In genomic region chr15:97061392-97061791, GRCh38 we compare ENCODE assay signal across 19 cellular contexts.
"Had no signal": no experiment of that assay in that cellular context is flagged by ENCODE, and none has a peak within 500 bp of the region (broad histone marks: within the 10 kb centered on the region; RNA-seq: fewer than 3 reads in every experiment).

No MANE protein-coding gene starts in this region.

- DNase-seq: KBM-7, NCI-H1092, NCI-H1105 treated with DMSO at 0.1 percent for 48 hours, NCI-H1417 treated with DMSO at 0.1 percent for 48 hours, NCI-H146, NCI-H1694 treated with DMSO at 0.1 percent for 48 hours, NCI-H1930, NCI-H2081, NCI-H2107, NCI-H2227 treated with DMSO at 0.1 percent for 48 hours, NCI-H524, NCI-H526 treated with DMSO at 0.1 percent for 48 hours, NCI-H774, Right ventricle myocardium superior, RPMI8226, SIG-M5 had no signal

- H3K27me3 ChIP-seq: SJSA1 had no signal

- H3K27ac ChIP-seq: SJSA1, SK-N-MC had no signal

- FAIRE-seq: RCC 7860 had no signal

- H3K4me3 ChIP-seq: SJSA1, SK-N-MC had no signal

- H3K4me1 ChIP-seq: SJSA1 had no signal

- H3K36me3 ChIP-seq: SJSA1 had no signal
